8 cellular contexts compared by ENCODE assay signal in genomic region chr7:29989257-29989995, GRCh38. TPM values are rescaled to one million over a fixed set of nuclear protein-coding genes. Genes with fewer than 3 reads are reported as not detected.
A peak's percentile ranks its signal among the peaks of the same experiment; 100 is the strongest.
DNase-seq lines count a peak whose midpoint lies in the region; TF ChIP-seq lines count a peak whose summit lies in the region.

Gene SCRN1, minus strand, starts transcription at chr7:29989801. Its CDS starts 20,734 bp downstream, at chr7:29969067.

- peak within 1 kb of the TSS; percentile 85 for H3K27ac ChIP-seq in temporal lobe (ENCODE audit: low read depth, low read length)

- peaks cover 15% of the 10 kb centered on the region for H3K9me3 ChIP-seq in mononuclear cell (ENCODE audit: low read depth, low read length)

- peaks cover 18% of the 10 kb centered on the region for H3K27me3 ChIP-seq in mononuclear cell (ENCODE audit: insufficient read depth, low read length)

- DNase-seq in GM12864 (ENCODE audit: low read depth), result no peak
- peak; percentile 48 for DNase-seq in H4 (ENCODE audit: low spot score)
- DNase-seq in NAMALWA (ENCODE audit: low spot score), result peak; percentile 77
- peak; percentile 40 for DNase-seq in activated CD8-positive, alpha-beta memory T cell treated with anti-CD3 and anti-CD28 coated beads, Interleukin-2, amount 50 U/mL, for 4 hours
- peak; percentile 44 to 54 for DNase-seq in erythroblast (lab: John Stamatoyannopoulos, UW)
- no peak for DNase-seq in OCI-M2 (lab: John Stamatoyannopoulos, UW; ENCODE audit: unreplicated experiment)

- no peak for TF ChIP-seq POLR2A in erythroblast (IDR thresholded peaks at IDR 0.05; ENCODE audit: low read length)

- peaks cover 33% of the 10 kb centered on the region for H3K4me1 ChIP-seq in mononuclear cell (ENCODE audit: insufficient read depth, low read length)

- TF ChIP-seq CTCF in GM12864 (IDR thresholded peaks at IDR 0.05; ENCODE audit: low read depth, low read length, missing control alignments), result no peak

- H3K4me3 ChIP-seq in GM12864 (ENCODE audit: low read depth, low read length) (peak within 1 kb of the TSS; percentile 75), mononuclear cell (ENCODE audit: low read length) (peak within 1 kb of the TSS; percentile 71)

RNA-seq across cellular contexts. Expression of gene SCRN1, which starts in this region (rescaled TPM):
- 114 and 128 TPM in 2 replicates for total RNA-seq in H4 (2014; rRNA removed; shearing (Covaris generic))
- total RNA-seq in mononuclear cell (5.1 TPM), temporal lobe (102 TPM)

Comparison
In these comparisons a context has a peak if more than half of its experiments do, and no peak if none do; other contexts are left out.
1. RNA of gene SCRN1 (total RNA-seq): 114 to 128 TPM in H4 and 102 TPM in temporal lobe (single experiment); 5.1 TPM in mononuclear cell (single experiment); every median in the first group is over 10 times any median in the second.
2. DNase-seq: peak in H4 (single experiment), NAMALWA (single experiment), activated CD8-positive, alpha-beta memory T cell treated with anti-CD3 and anti-CD28 coated beads, Interleukin-2, amount 50 U/mL, for 4 hours (single experiment) and erythroblast (2 of 2); none in GM12864 (single experiment) and OCI-M2 (single experiment).